In genomic region chr3:184248454-184249411, GRCh38 we compare ENCODE assay signal across 8 cellular contexts. TPM values are rescaled to one million over a fixed set of nuclear protein-coding genes. Genes with fewer than 3 reads are reported as not detected.
DNase-seq lines count a peak whose midpoint lies in the region; ATAC-seq lines count a peak whose summit lies in the region.

Gene ALG3, minus strand, starts transcription at chr3:184248962. Its CDS starts 22 bp downstream, at chr3:184248940.

- DNase-seq in 8988T (peak; percentile 84), NCI-H2227 treated with DMSO at 0.1 percent for 48 hours (lab: John Stamatoyannopoulos, UW) (peak; percentile 79), cerebellum (ENCODE audit: low spot score) (peak; percentile 78), kidney glomerular epithelial cell (lab: John Stamatoyannopoulos, UW) (peak; percentile 68)
- DNase-seq in activated CD4-positive, alpha-beta T cell treated with anti-CD3 and anti-CD28 coated beads for 24 hours (ENCODE audit: low read depth in 2 of 2): peak; percentile 77 to 84
- peak; percentile 91 for DNase-seq in stimulated activated CD4-positive, alpha-beta T cell treated with anti-CD3 and anti-CD28 coated beads, Interleukin-15, amount 100 ng/mL, for 24 hours

- ATAC-seq in GM18511 (IDR thresholded peaks at IDR 0.05; ENCODE audit: unreplicated experiment): peak; percentile 61
- ATAC-seq in HG03095 (IDR thresholded peaks at IDR 0.05; ENCODE audit: unreplicated experiment): peak; percentile 48

RNA-seq across cellular contexts. Expression of gene ALG3, which starts in this region (rescaled TPM):
- 13.7 TPM for total RNA-seq in cerebellum

Comparison
In these comparisons a context has a peak if more than half of its experiments do, and no peak if none do; other contexts are left out.
1. Peak in every context shown above with its lines: DNase-seq and ATAC-seq.